28 cellular contexts compared by ENCODE assay signal in genomic region chr3:126617574-126617973, GRCh38. TPM values are rescaled to one million over a fixed set of nuclear protein-coding genes. Genes with fewer than 3 reads are reported as not detected.
"Had no signal": no experiment of that assay in that cellular context is flagged by ENCODE, and none has a peak within 500 bp of the region (broad histone marks: within the 10 kb centered on the region; RNA-seq: fewer than 3 reads in every experiment).

No MANE protein-coding gene starts in this region.

- H3K4me3 Mint-ChIP-seq: activated naive CD8-positive, alpha-beta T cell treated with anti-CD3 and anti-CD28 coated beads for 36 hours; activated T-cell treated with anti-CD3 and anti-CD28 coated beads, Interleukin-2, amount 50 U/mL, for 4 hours; endodermal cell; nephron; type B pancreatic cell had no signal

- H3K27ac ChIP-seq: breast epithelium, coronary artery, heart left ventricle, neutrophil, ovary, prostate gland, thoracic aorta had no signal

- DNase-seq: activated CD4-positive, alpha-beta T cell treated with anti-CD3 and anti-CD28 coated beads for 4 hours; activated CD4-positive, alpha-beta T cell treated with anti-CD3 and anti-CD28 coated beads, Interleukin-2, amount 50 U/mL, for 48 hours; activated CD4-positive, CD25-positive, alpha-beta regulatory T cell; activated CD8-positive, alpha-beta memory T cell treated with anti-CD3 and anti-CD28 coated beads, Interleukin-2, amount 50 U/mL, for 48 hours; activated naive CD4-positive, alpha-beta T cell treated with Interleukin-2 at 50 U/mL for 16 hours; activated naive CD8-positive, alpha-beta T cell treated with anti-CD3 and anti-CD28 coated beads for 36 hours; activated T-cell treated with anti-CD3 and anti-CD28 coated beads, Interleukin-2, amount 50 U/mL, for 4 hours; endodermal cell; heart left ventricle; islet precursor cell; left colon; mesenchymal stem cell; ovary; stimulated activated CD4-positive, alpha-beta T cell treated with anti-CD3 and anti-CD28 coated beads, Interleukin-4, amount 100 ng/mL, for 24 hours; stimulated activated naive CD4-positive, alpha-beta T cell treated with Interleukin-2 at 50 U/mL for 16 hours had no signal

- H3K4me1 ChIP-seq: breast epithelium, prostate gland had no signal

- H3K27ac Mint-ChIP-seq: activated naive CD8-positive, alpha-beta T cell treated with anti-CD3 and anti-CD28 coated beads for 36 hours; endodermal cell; nephron; type B pancreatic cell had no signal

- H3K27me3 Mint-ChIP-seq: activated naive CD8-positive, alpha-beta T cell treated with anti-CD3 and anti-CD28 coated beads for 36 hours; type B pancreatic cell had no signal

- H3K27me3 ChIP-seq: breast epithelium, heart left ventricle, neutrophil, ovary had no signal

- H3K4me1 Mint-ChIP-seq: endodermal cell, nephron had no signal

- H3K36me3 ChIP-seq: neutrophil, ovary, prostate gland, thoracic aorta had no signal

- H3K9me3 Mint-ChIP-seq: activated naive CD8-positive, alpha-beta T cell treated with anti-CD3 and anti-CD28 coated beads for 36 hours; activated T-cell treated with anti-CD3 and anti-CD28 coated beads, Interleukin-2, amount 50 U/mL, for 4 hours; endodermal cell; nephron; type B pancreatic cell had no signal

- H3K4me3 ChIP-seq: breast epithelium, coronary artery, heart left ventricle, ovary, prostate gland, thoracic aorta had no signal

- H3K9me3 ChIP-seq: breast epithelium, heart left ventricle, neutrophil, ovary, prostate gland, thoracic aorta had no signal

RNA-seq across cellular contexts. Expression of gene C3orf22, which starts 58.8 kb away (rescaled TPM):
- total RNA-seq: activated CD8-positive, alpha-beta memory T cell treated with anti-CD3 and anti-CD28 coated beads for 36 hours; activated naive CD8-positive, alpha-beta T cell treated with anti-CD3 and anti-CD28 coated beads for 36 hours; activated T-cell treated with anti-CD3 and anti-CD28 coated beads, Interleukin-2, amount 50 U/mL, for 4 hours; breast epithelium; endodermal cell; epithelial cell of proximal tubule; fibroblast of villous mesenchyme; heart left ventricle; left colon; lower leg skin; mononuclear cell; myocyte; thoracic aorta had no signal
- polyA plus RNA-seq: heart left ventricle had no signal
